In the genomic region with DNA sequence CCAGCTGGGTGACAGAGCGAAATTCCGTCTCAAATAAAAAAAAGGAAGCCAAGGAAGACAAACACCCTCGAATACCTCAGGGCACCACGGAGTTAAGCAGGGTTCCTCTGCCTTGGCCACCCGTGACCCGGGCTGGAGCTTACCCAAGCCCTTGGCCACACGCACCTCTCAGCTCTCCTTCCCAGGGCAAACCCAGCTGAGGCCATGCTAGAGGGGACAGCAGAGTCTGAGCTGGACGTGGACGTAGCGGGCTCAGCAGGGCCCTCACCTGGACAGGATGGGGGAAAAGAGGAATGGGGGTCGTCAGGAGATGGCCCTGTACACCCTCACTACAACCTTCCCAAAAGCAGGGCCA, we compare ENCODE assay signal across 12 cellular contexts. TPM values are rescaled to one million over a fixed set of nuclear protein-coding genes. Genes with fewer than 3 reads are reported as not detected.
DNase-seq lines count a peak whose midpoint lies in the region; ATAC-seq and TF ChIP-seq lines count a peak whose summit lies in the region.
"Had no signal": no experiment of that assay in that cellular context is flagged by ENCODE, and none has a peak within 500 bp of the region (broad histone marks: within the 10 kb centered on the region; RNA-seq: fewer than 3 reads in every experiment).

No MANE protein-coding gene starts in this region.

- H3K4me1 ChIP-seq in Loucy (ENCODE audit: insufficient read depth, low read length, poor library complexity, severe bottlenecking) (peaks cover 16% of the 10 kb centered on the region), colonic mucosa (no peaks in the 10 kb centered on the region), lung (ENCODE audit: control insufficient read depth in 2 of 2, insufficient read depth in 2 of 2, low read length in 2 of 2) (peaks cover 0 to 1% of the 10 kb centered on the region in 2 donors), endodermal cell (ENCODE audit: control insufficient read depth, insufficient read depth, low read length) (no peaks in the 10 kb centered on the region)

- H3K9me3 ChIP-seq in Loucy (ENCODE audit: insufficient read depth, low read depth, low read length): no peaks in the 10 kb centered on the region
- no peaks in the 10 kb centered on the region for H3K9me3 ChIP-seq in colonic mucosa
- no peaks in the 10 kb centered on the region for H3K9me3 ChIP-seq in lung (ENCODE audit: control insufficient read depth in 2 of 2, insufficient read depth in 1 of 2, low read length in 1 of 2)
- no peaks in the 10 kb centered on the region for H3K9me3 ChIP-seq in endodermal cell (ENCODE audit: control insufficient read depth, low read length)

- H3K27me3 ChIP-seq in Loucy (ENCODE audit: insufficient read depth, low read length, poor library complexity, severe bottlenecking) (no peaks in the 10 kb centered on the region), colonic mucosa (no peaks in the 10 kb centered on the region), lung (ENCODE audit: control insufficient read depth, insufficient read depth) (no peaks in the 10 kb centered on the region), endodermal cell (ENCODE audit: control insufficient read depth, insufficient read depth, low read length, poor library complexity, severe bottlenecking) (peaks cover 14% of the 10 kb centered on the region)

- H3K4me3 Mint-ChIP-seq in endodermal cell: no peak overlapping the region
- H3K4me3 Mint-ChIP-seq: activated CD4-positive, alpha-beta T cell treated with anti-CD3 and anti-CD28 coated beads, Interleukin-2, amount 10 ng/mL, durations not matched to agents 7 days and 5 days; stimulated activated naive CD8-positive, alpha-beta T cell treated with anti-CD3 and anti-CD28 coated beads, Interleukin-15, Interleukin-2, amounts not matched to agents 100 ng/mL and 50 ng/mL, for 24 hours had no signal

- TF ChIP-seq CTCF in Loucy (conservative IDR thresholded peaks at IDR 0.05; ENCODE audit: low read length): no peak
- TF ChIP-seq CTCF in colonic mucosa (IDR thresholded peaks at IDR 0.05): no peak
- TF ChIP-seq CTCF in lung (IDR thresholded peaks at IDR 0.05; ENCODE audit: control extremely low read depth, extremely low read depth): no peak
- no peak for TF ChIP-seq CTCF in endodermal cell (conservative IDR thresholded peaks at IDR 0.05)

- 47 to 68% methylated on average over 11 of the region's 11 CpGs for WGBS in lung, 2 donors
- WGBS in endodermal cell (ENCODE audit: insufficient coverage in 1 of 2, insufficient read length in 1 of 2), 2 experiments: 92 to 94% methylated on average over 10 of the region's 11 CpGs

- no peaks in the 10 kb centered on the region for H3K9me2 ChIP-seq in Loucy (replicated peaks; ENCODE audit: low read depth, low read length)

- ATAC-seq in lung (ENCODE audit: insufficient read depth, low FRiP score): no peak

- no peaks in the 10 kb centered on the region for H4K20me1 ChIP-seq in Loucy (ENCODE audit: insufficient read depth, low read length, poor library complexity, severe bottlenecking)

- H3K36me3 ChIP-seq in Loucy (ENCODE audit: insufficient read depth, low read length): peaks cover 19% of the 10 kb centered on the region; the same call in 1 of the 2 replicates
- H3K36me3 ChIP-seq in colonic mucosa: peaks cover 11% of the 10 kb centered on the region
- H3K36me3 ChIP-seq in lung (ENCODE audit: control insufficient read depth in 2 of 2, insufficient read depth in 2 of 2, low read length in 2 of 2): peaks cover 50 to 52% of the 10 kb centered on the region in 2 donors
- H3K36me3 ChIP-seq in endodermal cell (ENCODE audit: control insufficient read depth, insufficient read depth, low read length): peaks cover 28% of the 10 kb centered on the region

- intact Hi-C loops in colonic mucosa (cut with DNase I): no loop called here

- H3K9ac ChIP-seq in Loucy (ENCODE audit: low read depth, low read length, poor library complexity, severe bottlenecking) (no peak overlapping the region), colonic mucosa (ENCODE audit: low read depth in 2 of 2, low read length in 2 of 2) (no peak overlapping the region), endodermal cell (ENCODE audit: extremely low read depth, low read length, poor library complexity, severe bottlenecking) (no peak overlapping the region)

- H3F3A ChIP-seq in Loucy (ENCODE audit: low read depth): peaks cover 5% of the 10 kb centered on the region; the same call in 1 of the 2 replicates

- no peaks in the 10 kb centered on the region for H3K27me3 Mint-ChIP-seq in endodermal cell (ENCODE audit: insufficient read depth)

- H3K27ac ChIP-seq in colonic mucosa: no peak overlapping the region
- peak overlapping the region; percentile 17 to 46 for H3K27ac ChIP-seq in lung (ENCODE audit: low read depth in 1 of 2, low read length in 1 of 2)
- H3K27ac ChIP-seq in endodermal cell (ENCODE audit: low read depth, low read length): no peak overlapping the region

- H3K9me3 Mint-ChIP-seq in endodermal cell: no peaks in the 10 kb centered on the region
- H3K9me3 Mint-ChIP-seq: activated CD4-positive, alpha-beta T cell treated with anti-CD3 and anti-CD28 coated beads, Interleukin-2, amount 10 ng/mL, durations not matched to agents 7 days and 5 days; stimulated activated naive CD8-positive, alpha-beta T cell treated with anti-CD3 and anti-CD28 coated beads, Interleukin-15, Interleukin-2, amounts not matched to agents 100 ng/mL and 50 ng/mL, for 24 hours had no signal

- H2AFZ ChIP-seq in Loucy (ENCODE audit: low read length): no peak overlapping the region

- H3K27ac Mint-ChIP-seq in endodermal cell: no peak overlapping the region
- H3K27ac Mint-ChIP-seq: activated CD4-positive, alpha-beta T cell treated with anti-CD3 and anti-CD28 coated beads, Interleukin-2, amount 10 ng/mL, durations not matched to agents 7 days and 5 days; stimulated activated naive CD8-positive, alpha-beta T cell treated with anti-CD3 and anti-CD28 coated beads, Interleukin-15, Interleukin-2, amounts not matched to agents 100 ng/mL and 50 ng/mL, for 24 hours had no signal

- H3K4me3 ChIP-seq in Loucy (ENCODE audit: low read length, poor library complexity, severe bottlenecking): no peak overlapping the region
- no peak overlapping the region for H3K4me3 ChIP-seq in colonic mucosa
- no peak overlapping the region for H3K4me3 ChIP-seq in lung
- no peak overlapping the region for H3K4me3 ChIP-seq in endodermal cell (ENCODE audit: low read length)

- peaks cover 35% of the 10 kb centered on the region for H3K36me3 Mint-ChIP-seq in endodermal cell (ENCODE audit: low read depth)

- no peaks in the 10 kb centered on the region for H3K4me1 Mint-ChIP-seq in endodermal cell

- peak overlapping the region; percentile 97 for H3K4me2 ChIP-seq in Loucy (ENCODE audit: low read depth, low read length, poor library complexity, severe bottlenecking)

- DNase-seq in colonic mucosa (peak; percentile 22), lung (ENCODE audit: low spot score) (no peak), superior temporal gyrus (ENCODE audit: extremely low spot score) (peak; percentile 2), endodermal cell (no peak), C1 segment of cervical spinal cord (lab: John Stamatoyannopoulos, UW) (no peak), GOT3 (lab: John Stamatoyannopoulos, UW) (no peak)
- DNase-seq: NCI-H1048 had no signal

- no peaks in the 10 kb centered on the region for H3K79me2 ChIP-seq in Loucy (ENCODE audit: insufficient read depth, low read length)

RNA-seq across cellular contexts. Expression of a gene that starts 12.2 kb away (rescaled TPM):
- total RNA-seq in colonic mucosa (10 to 100 TPM; 19.7 to 43.6 TPM), lung (100 to 1,000 TPM; 132 to 238 TPM), endodermal cell (10 to 100 TPM; 38.3 to 53.7 TPM)
- 100 to 1,000 TPM in 1 of 2 donors, 10 to 100 TPM in 1; 93.5 to 126 TPM for polyA plus RNA-seq in lung
- 24.2 TPM for polyA plus RNA-seq in endodermal cell (2013, experiment 1 of 2)
- 19.0 TPM for polyA plus RNA-seq in endodermal cell (2013, experiment 2 of 2)

RNA-seq across cellular contexts. Expression of a gene that starts 16.1 kb away (rescaled TPM):
- total RNA-seq in colonic mucosa (not detected), lung (under 1 TPM in 1 of 2 donors, not detected in 1; 0.55 TPM), endodermal cell (1 to 10 TPM in 1 of 2 donors, under 1 TPM in 1; 0.40 to 2.2 TPM)
- polyA plus RNA-seq in lung: under 1 TPM; 0.22 to 0.28 TPM
- polyA plus RNA-seq in endodermal cell (2013, experiment 1 of 2): 0.89 TPM
- 0.87 TPM for polyA plus RNA-seq in endodermal cell (2013, experiment 2 of 2)
- total RNA-seq: renal cortical epithelial cell had no signal

RNA-seq across cellular contexts. Expression of a gene that starts 21.7 kb away (rescaled TPM):
- total RNA-seq in colonic mucosa: not detected
- under 1 TPM in 1 of 2 donors, not detected in 1; 0.12 TPM for total RNA-seq in lung
- polyA plus RNA-seq in lung: under 1 TPM; 0.28 to 0.68 TPM
- total RNA-seq in endodermal cell: under 1 TPM; 0.13 to 0.49 TPM
- not detected for polyA plus RNA-seq in endodermal cell (2013, experiment 1 of 2)
- not detected for polyA plus RNA-seq in endodermal cell (2013, experiment 2 of 2)
- total RNA-seq: activated CD4-positive, alpha-beta T cell treated with anti-CD3 and anti-CD28 coated beads, Interleukin-2, amount 10 ng/mL, durations not matched to agents 7 days and 5 days; epithelial cell of proximal tubule; renal cortical epithelial cell had no signal

RNA-seq across cellular contexts. Expression of a gene that starts 22.7 kb away (rescaled TPM):
- total RNA-seq in colonic mucosa (10 to 100 TPM; 34.0 to 38.8 TPM), lung (10 to 100 TPM; 33.9 to 76.2 TPM), endodermal cell (10 to 100 TPM; 32.1 to 32.2 TPM)
- 10 to 100 TPM; 45.4 to 46.2 TPM for polyA plus RNA-seq in lung
- polyA plus RNA-seq in endodermal cell (2013, experiment 1 of 2): 57.3 TPM
- polyA plus RNA-seq in endodermal cell (2013, experiment 2 of 2): 46.3 TPM

RNA-seq across cellular contexts. Expression of a gene that starts 36.1 kb away (rescaled TPM):
- total RNA-seq in colonic mucosa (10 to 100 TPM; 13.2 to 17.0 TPM), lung (10 to 100 TPM; 24.4 to 33.1 TPM), endodermal cell (10 to 100 TPM; 26.2 to 27.7 TPM)
- polyA plus RNA-seq in lung: 10 to 100 TPM; 13.2 to 19.0 TPM
- polyA plus RNA-seq in endodermal cell (2013, experiment 1 of 2): 79.3 TPM
- 69.1 TPM for polyA plus RNA-seq in endodermal cell (2013, experiment 2 of 2)

Comparison
In these comparisons a context has a peak if more than half of its experiments do, and no peak if none do; other contexts are left out.
1. DNase-seq: peak in colonic mucosa (single experiment) and superior temporal gyrus (single experiment); none in lung (single experiment), endodermal cell (single experiment), C1 segment of cervical spinal cord (0 of 14) and GOT3 (single experiment).
2. H3K27ac ChIP-seq: peak in lung (2 of 2); none in colonic mucosa (single experiment) and endodermal cell (single experiment).